23 cellular contexts compared by ENCODE assay signal in genomic region chr12:113329022-113329790, GRCh38. TPM values are rescaled to one million over a fixed set of nuclear protein-coding genes. Genes with fewer than 3 reads are reported as not detected.
A peak's percentile ranks its signal among the peaks of the same experiment; 100 is the strongest.
DNase-seq lines count a peak whose midpoint lies in the region; ATAC-seq, FAIRE-seq and TF ChIP-seq lines count a peak whose summit lies in the region.
"Had no signal": no experiment of that assay in that cellular context is flagged by ENCODE, and none has a peak within 500 bp of the region (broad histone marks: within the 10 kb centered on the region; RNA-seq: fewer than 3 reads in every experiment).

No MANE protein-coding gene starts in this region.

- H3K4me1 ChIP-seq in left ventricle myocardium inferior (peaks cover 64% of the 10 kb centered on the region), endothelial cell of umbilical vein (ENCODE audit: control insufficient read depth, extremely low read depth, insufficient read depth, low read length) (peaks cover 18% of the 10 kb centered on the region), vagina (peaks cover 45% of the 10 kb centered on the region)
- H3K4me1 ChIP-seq: prostate gland had no signal

- H3K4me3 ChIP-seq in left ventricle myocardium inferior, result no peak overlapping the region
- H3K4me3 ChIP-seq in endothelial cell of umbilical vein (replicated peaks in 1 of 3; ENCODE audit: insufficient read depth in 1 of 3, low read depth in 1 of 3, low read length in 3 of 3), result no peak overlapping the region
- no peak overlapping the region for H3K4me3 ChIP-seq in vagina
- H3K4me3 ChIP-seq: gastroesophageal sphincter, prostate gland, skin epidermis had no signal

- dilution Hi-C loops in endothelial cell of umbilical vein (cut with MboI; ENCODE audit: extremely low pct_ligation_motif_present, low sequenced_read_pairs), result no loop called here

- intact Hi-C loops in left ventricle myocardium inferior (cut with micrococcal nuclease), result no loop called here
- intact Hi-C loops in Right ventricle myocardium superior (cut with DNase I), result no loop called here
- intact Hi-C loops in endothelial cell of umbilical vein (cut with micrococcal nuclease), result no loop called here
- intact Hi-C loops in vagina (cut with DNase I), result no loop called here

- CTCF ChIA-PET in endothelial cell of umbilical vein (lab: Charles Lee), result interaction anchor here (0.5 to 1.2 kb wide), 4 partner anchors 29 to 108 kb away, joined by 3 to 4 read pairs (median 4); partner anchors contain the start of genes SDSL and TPCN1

- no peak for TF ChIP-seq CTCF in left ventricle myocardium inferior (IDR thresholded peaks at IDR 0.05; ENCODE audit: borderline replicate concordance)
- TF ChIP-seq CTCF in endothelial cell of umbilical vein (IDR thresholded peaks at IDR 0.05; ENCODE audit: extremely low read depth in 1 of 2, insufficient read depth in 1 of 2, low read depth in 1 of 2, low read length in 2 of 2), result no peak
- no peak for TF ChIP-seq CTCF in vagina (IDR thresholded peaks at IDR 0.05)

- H3K4me2 ChIP-seq in endothelial cell of umbilical vein (ENCODE audit: insufficient read depth, low read length), result peak overlapping the region; percentile 8
- H3K4me2 ChIP-seq: KMS-11 had no signal

- peaks cover 4% of the 10 kb centered on the region for H3K79me2 ChIP-seq in endothelial cell of umbilical vein (ENCODE audit: control insufficient read depth, insufficient read depth, low read length)

- no peaks in the 10 kb centered on the region for H3K9me1 ChIP-seq in endothelial cell of umbilical vein (replicated peaks; ENCODE audit: control insufficient read depth, extremely low read depth, insufficient read depth, low read length)

- no peak overlapping the region for H3K9ac ChIP-seq in endothelial cell of umbilical vein (replicated peaks; ENCODE audit: extremely low read depth, insufficient read depth, low read length)
- H3K9ac ChIP-seq: KMS-11 had no signal

- POLR2A ChIA-PET in endothelial cell of umbilical vein (lab: Charles Lee), result no interaction called here

- H3K27me3 ChIP-seq in left ventricle myocardium inferior (ENCODE audit: low read depth) (no peaks in the 10 kb centered on the region), endothelial cell of umbilical vein (ENCODE audit: control insufficient read depth in 2 of 2, insufficient read depth in 2 of 2, low read length in 2 of 2) (no peaks in the 10 kb centered on the region), vagina (no peaks in the 10 kb centered on the region)
- H3K27me3 ChIP-seq: gastroesophageal sphincter had no signal

- H2AFZ ChIP-seq in endothelial cell of umbilical vein (ENCODE audit: low read depth, low read length), result no peak overlapping the region

- no peak for DNase-seq in left ventricle myocardium inferior
- no peak for DNase-seq in Right ventricle myocardium superior
- peak; percentile 56 for DNase-seq in RKO (ENCODE audit: low spot score)
- peak; percentile 20 for DNase-seq in endothelial cell of umbilical vein (ENCODE audit: low read depth, low spot score)
- no peak for DNase-seq in vagina (ENCODE audit: extremely low spot score in 2 of 2)
- DNase-seq in RPMI8226, result no peak
- DNase-seq: activated CD4-positive, alpha-beta T cell treated with anti-CD3 and anti-CD28 coated beads, Interleukin-2, amount 50 U/mL, for 1 hour; activated naive CD4-positive, alpha-beta T cell; kidney glomerular epithelial cell; mesenchymal stem cell; natural killer cell; NCI-H2081 treated with DMSO at 0.1 percent for 48 hours; NCI-H510A treated with DMSO at 0.1 percent for 48 hours; stimulated activated CD4-positive, alpha-beta T cell treated with anti-CD3 and anti-CD28 coated beads, Interleukin-4, amount 100 ng/mL, for 1 hour had no signal

- ATAC-seq in Right ventricle myocardium superior (ENCODE audit: poor library complexity) (no peak), HG02798 (IDR thresholded peaks at IDR 0.05; ENCODE audit: poor library complexity, unreplicated experiment) (no peak), GM21423 (IDR thresholded peaks at IDR 0.05; ENCODE audit: unreplicated experiment) (no peak)
- ATAC-seq: gastroesophageal sphincter, natural killer cell, Right ventricle myocardium inferior had no signal

- peak; percentile 43 for FAIRE-seq in endothelial cell of umbilical vein (lab: Jason Lieb, UNC)
- FAIRE-seq: urothelium cell line had no signal

- no peak for TF ChIP-seq POLR2A in endothelial cell of umbilical vein (IDR thresholded peaks at IDR 0.05; ENCODE audit: low read depth, low read length)
- TF ChIP-seq POLR2A in vagina (IDR thresholded peaks at IDR 0.05), result no peak

- H3K27ac ChIP-seq in left ventricle myocardium inferior (replicated peaks) (peak overlapping the region; percentile 46), endothelial cell of umbilical vein (ENCODE audit: insufficient read depth, low read depth, low read length) (peak overlapping the region; percentile 15), vagina (peak overlapping the region; percentile 19)
- H3K27ac ChIP-seq: KMS-11, prostate gland, VCaP had no signal

- peaks cover 22% of the 10 kb centered on the region for H3K36me3 ChIP-seq in left ventricle myocardium inferior
- no peaks in the 10 kb centered on the region for H3K36me3 ChIP-seq in endothelial cell of umbilical vein (ENCODE audit: control insufficient read depth in 2 of 2, extremely low read depth in 1 of 2, insufficient read depth in 2 of 2, low read length in 2 of 2)
- peaks cover 0 to 17% of the 10 kb centered on the region in 2 donors for H3K36me3 ChIP-seq in vagina
- H3K36me3 ChIP-seq: prostate gland had no signal

- no TSS peak for BruUV-seq in endothelial cell of umbilical vein (replicated peaks; lab: Mats Ljungman, UMichigan)

- no peaks in the 10 kb centered on the region for H3K9me3 ChIP-seq in left ventricle myocardium inferior (replicated peaks)
- no peaks in the 10 kb centered on the region for H3K9me3 ChIP-seq in endothelial cell of umbilical vein (replicated peaks; ENCODE audit: control insufficient read depth, insufficient read depth, low read length)
- H3K9me3 ChIP-seq in vagina, result no peaks in the 10 kb centered on the region
- H3K9me3 ChIP-seq: gastroesophageal sphincter, prostate gland had no signal

- H4K20me1 ChIP-seq in endothelial cell of umbilical vein (replicated peaks; ENCODE audit: control insufficient read depth, extremely low read depth, insufficient read depth, low read length), result no peaks in the 10 kb centered on the region

TF ChIP-seq in endothelial cell of umbilical vein, 7 proteins besides CTCF, POLR2A, EP300 and RAD21:
- TF ChIP-seq JUN (IDR thresholded peaks at IDR 0.05; ENCODE audit: borderline replicate concordance, insufficient read depth, insufficient read length, low read depth), result no peak
- TF ChIP-seq GATA2 (IDR thresholded peaks at IDR 0.05; ENCODE audit: insufficient read depth, insufficient read length, low read depth, low read length), result no peak
- TF ChIP-seq EZH2 (IDR thresholded peaks at IDR 0.05; ENCODE audit: borderline replicate concordance, low read depth, low read length, severe bottlenecking), result no peak
- TF ChIP-seq MAX (IDR thresholded peaks at IDR 0.05; ENCODE audit: insufficient read depth, insufficient read length), result no peak
- TF ChIP-seq FOS (IDR thresholded peaks at IDR 0.05; ENCODE audit: borderline replicate concordance, insufficient read depth, low read length), result peak; percentile 57
- TF ChIP-seq MYC (IDR thresholded peaks at IDR 0.05; ENCODE audit: low read depth, low read length), result no peak
- TF ChIP-seq POLR2AphosphoS5 (IDR thresholded peaks at IDR 0.05; ENCODE audit: insufficient read depth, low read depth, low read length), result peak; percentile 16

RNA-seq across cellular contexts. Expression of gene SLC8B1, which starts 5.7 kb away (rescaled TPM):
- total RNA-seq in left ventricle myocardium inferior, result 9.2 TPM
- 12.3 TPM for total RNA-seq in Right ventricle myocardium superior
- 28.4 and 29.9 TPM in 2 replicates for total RNA-seq in endothelial cell of umbilical vein
- 45.4 and 50.6 TPM in 2 replicates for polyA plus RNA-seq in endothelial cell of umbilical vein
- 19.8 and 20.2 TPM in 2 replicates for polyA plus RNA-seq in endothelial cell of umbilical vein (2011; cell fraction: cytosol; rRNA removed)
- polyA plus RNA-seq in endothelial cell of umbilical vein (2011; cell fraction: nucleus; rRNA removed), result 58.1 and 60.3 TPM in 2 replicates
- polyA plus RNA-seq in endothelial cell of umbilical vein (2012), result 33.6 TPM in 2 replicates
- polyA minus RNA-seq in endothelial cell of umbilical vein, result 52.3 and 56.8 TPM in 2 replicates
- 20.8 TPM for polyA minus RNA-seq in endothelial cell of umbilical vein (2011; cell fraction: cytosol; rRNA and poly(A)+ RNA removed)
- 22.2 and 26.7 TPM in 2 replicates for polyA minus RNA-seq in endothelial cell of umbilical vein (2011; cell fraction: nucleus; rRNA and poly(A)+ RNA removed)
- 42.2 TPM for total RNA-seq in vagina

RNA-seq across cellular contexts. Expression of gene PLBD2, which starts 29.2 kb away (rescaled TPM):
- 28.9 TPM for total RNA-seq in left ventricle myocardium inferior
- 40.2 TPM for total RNA-seq in Right ventricle myocardium superior
- 44.8 and 46.8 TPM in 2 replicates for total RNA-seq in endothelial cell of umbilical vein
- polyA plus RNA-seq in endothelial cell of umbilical vein, result 20.3 and 24.4 TPM in 2 replicates
- polyA plus RNA-seq in endothelial cell of umbilical vein (2011; cell fraction: cytosol; rRNA removed), result 18.7 and 19.9 TPM in 2 replicates
- 11.3 TPM in 2 replicates for polyA plus RNA-seq in endothelial cell of umbilical vein (2011; cell fraction: nucleus; rRNA removed)
- polyA plus RNA-seq in endothelial cell of umbilical vein (2012), result 34.8 and 40.2 TPM in 2 replicates
- 46.2 and 53.5 TPM in 2 replicates for polyA minus RNA-seq in endothelial cell of umbilical vein
- polyA minus RNA-seq in endothelial cell of umbilical vein (2011; cell fraction: cytosol; rRNA and poly(A)+ RNA removed), result 11.6 TPM
- 11.0 and 11.3 TPM in 2 replicates for polyA minus RNA-seq in endothelial cell of umbilical vein (2011; cell fraction: nucleus; rRNA and poly(A)+ RNA removed)
- 38.1 TPM for total RNA-seq in vagina

Comparison
In these comparisons a context has a peak if more than half of its experiments do, and no peak if none do; other contexts are left out.
1. DNase-seq: peak in RKO (single experiment) and endothelial cell of umbilical vein (single experiment); none in left ventricle myocardium inferior (single experiment), Right ventricle myocardium superior (single experiment), vagina (0 of 2) and RPMI8226 (single experiment).
2. Peak in every context shown above with its lines, with median percentiles within 50 percentile points of each other: H3K27ac ChIP-seq.